In genomic region chr5:101976933-101977332, GRCh38 we compare ENCODE assay signal across 16 cellular contexts.
"Had no signal": no experiment of that assay in that cellular context is flagged by ENCODE, and none has a peak within 500 bp of the region (broad histone marks: within the 10 kb centered on the region; RNA-seq: fewer than 3 reads in every experiment).

No MANE protein-coding gene starts in this region.

- H3K27ac Mint-ChIP-seq: activated B cell treated with CpG ODN at 0.5 μM for 24 hours; activated CD4-positive, alpha-beta T cell treated with anti-CD3 and anti-CD28 coated beads, Interleukin-2, amount 10 ng/mL, durations not matched to agents 24 days and 14 days; activated CD8-positive, alpha-beta T cell treated with anti-CD3 and anti-CD28 coated beads, Interleukin-2, amount 10 ng/mL, durations not matched to agents 7 days and 5 days; activated naive CD8-positive, alpha-beta T cell; activated T-cell treated with anti-CD3 and anti-CD28 coated beads, Interleukin-2, amount 50 U/mL, for 72 hours had no signal

- H3K4me1 Mint-ChIP-seq: activated B cell treated with CpG ODN at 0.5 μM for 24 hours; activated CD4-positive, alpha-beta T cell treated with anti-CD3 and anti-CD28 coated beads, Interleukin-2, amount 10 ng/mL, durations not matched to agents 24 days and 14 days had no signal

- H3K27me3 Mint-ChIP-seq: activated B cell treated with CpG ODN at 0.5 μM for 24 hours; activated CD4-positive, alpha-beta T cell treated with anti-CD3 and anti-CD28 coated beads, Interleukin-2, amount 10 ng/mL, durations not matched to agents 24 days and 14 days; activated naive CD8-positive, alpha-beta T cell had no signal

- H3K4me3 Mint-ChIP-seq: activated B cell treated with CpG ODN at 0.5 μM for 24 hours; activated CD4-positive, alpha-beta T cell treated with anti-CD3 and anti-CD28 coated beads, Interleukin-2, amount 10 ng/mL, durations not matched to agents 24 days and 14 days; activated CD8-positive, alpha-beta T cell treated with anti-CD3 and anti-CD28 coated beads, Interleukin-2, amount 10 ng/mL, durations not matched to agents 7 days and 5 days; activated naive CD8-positive, alpha-beta T cell; activated T-cell treated with anti-CD3 and anti-CD28 coated beads, Interleukin-2, amount 50 U/mL, for 72 hours; neural crest cell had no signal

- H3K36me3 Mint-ChIP-seq: activated naive CD8-positive, alpha-beta T cell had no signal

- H3K9me3 Mint-ChIP-seq: activated B cell treated with CpG ODN at 0.5 μM for 24 hours; activated CD4-positive, alpha-beta T cell treated with anti-CD3 and anti-CD28 coated beads, Interleukin-2, amount 10 ng/mL, durations not matched to agents 24 days and 14 days; activated T-cell treated with anti-CD3 and anti-CD28 coated beads, Interleukin-2, amount 50 U/mL, for 72 hours had no signal

- DNase-seq: activated B cell treated with CpG ODN at 0.5 μM for 24 hours; activated CD4-positive, alpha-beta T cell treated with anti-CD3 and anti-CD28 coated beads, Interleukin-2, amount 10 ng/mL, durations not matched to agents 24 days and 14 days; activated CD8-positive, alpha-beta memory T cell treated with anti-CD3 and anti-CD28 coated beads, Interleukin-2, amount 50 U/mL, for 4 hours; activated CD8-positive, alpha-beta T cell treated with anti-CD3 and anti-CD28 coated beads, Interleukin-2, amount 10 ng/mL, durations not matched to agents 7 days and 5 days; activated gamma-delta T cell treated with Interleukin-2 at 50 U/mL for 16 hours; activated T-cell treated with anti-CD3 and anti-CD28 coated beads, Interleukin-2, amount 50 U/mL, for 72 hours; islet precursor cell; mammary epithelial cell; psoas muscle; small intestine; stimulated activated CD4-positive, alpha-beta T cell treated with anti-CD3 and anti-CD28 coated beads, Interleukin-4, amount 100 ng/mL, for 4 hours; stimulated activated CD8-positive, alpha-beta memory T cell treated with anti-CD3 and anti-CD28 coated beads, Interleukin-4, amount 100 ng/mL, for 48 hours; stimulated activated naive CD8-positive, alpha-beta T cell treated with anti-CD3 and anti-CD28 coated beads, Interleukin-15, Interleukin-2, amounts not matched to agents 100 U/mL and 50 U/mL, for 24 hours; transverse colon had no signal
